In the genomic region with DNA sequence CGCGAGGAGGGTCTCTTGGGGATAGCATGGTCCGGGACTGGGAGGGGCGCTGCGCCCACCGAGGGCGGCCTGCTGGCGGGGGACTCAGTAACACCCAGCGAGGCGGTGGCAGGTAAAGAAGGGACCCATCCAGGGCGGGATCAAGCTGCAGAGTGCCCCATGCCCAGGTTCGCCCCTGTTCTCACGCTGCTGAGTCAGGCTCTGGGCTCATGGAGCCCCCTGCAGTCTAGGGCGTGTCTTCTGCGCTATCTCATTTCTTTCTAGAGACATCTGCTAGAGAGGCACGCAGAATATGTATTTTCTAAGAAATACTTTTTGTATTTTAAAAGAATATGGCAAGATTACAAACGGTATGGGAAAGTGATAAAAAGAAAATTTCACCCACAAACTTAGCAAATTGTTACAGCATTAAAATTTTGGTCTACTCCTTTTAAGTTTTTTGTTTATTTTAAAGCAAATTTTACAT, we compare ENCODE assay signal across 9 cellular contexts. TPM values are rescaled to one million over a fixed set of nuclear protein-coding genes. Genes with fewer than 3 reads are reported as not detected.
DNase-seq lines count a peak whose midpoint lies in the region; ATAC-seq, FAIRE-seq and TF ChIP-seq lines count a peak whose summit lies in the region.
"Had no signal": no experiment of that assay in that cellular context is flagged by ENCODE, and none has a peak within 500 bp of the region (broad histone marks: within the 10 kb centered on the region; RNA-seq: fewer than 3 reads in every experiment).

No MANE protein-coding gene starts in this region.

- peak overlapping the region; percentile 48 to 70 for H3K9ac ChIP-seq in mucosa of rectum (ENCODE audit: low read depth in 1 of 2, low read length in 2 of 2)

- H3K36me3 ChIP-seq in Caco-2 (ENCODE audit: control insufficient read depth, insufficient read depth, low read length): no peaks in the 10 kb centered on the region
- H3K36me3 ChIP-seq in mucosa of rectum (ENCODE audit: control insufficient read depth in 2 of 2, insufficient read depth in 2 of 2, low read length in 2 of 2): no peaks in the 10 kb centered on the region

- peak overlapping the region; percentile 61 for H3K4me3 Mint-ChIP-seq in Caco-2 (ENCODE audit: unreplicated experiment)

- POLR2A ChIA-PET in Caco-2 (lab: Charles Lee): no interaction called here

- H3K9me3 Mint-ChIP-seq in Caco-2 (ENCODE audit: unreplicated experiment): no peaks in the 10 kb centered on the region

- no peaks in the 10 kb centered on the region for H3K9me3 ChIP-seq in Caco-2
- H3K9me3 ChIP-seq in mucosa of rectum (ENCODE audit: control insufficient read depth in 2 of 2, low read length in 2 of 2): no peaks in the 10 kb centered on the region

- H3K27ac ChIP-seq in HL-60 (replicated peaks) (peak overlapping the region; percentile 76), mucosa of rectum (ENCODE audit: low read depth in 2 of 2, low read length in 2 of 2) (peak overlapping the region; percentile 61 to 64)

- FAIRE-seq in endometrium (lab: Jason Lieb, UNC) (peak; percentile 8), HTR-8/SVneo (lab: Jason Lieb, UNC) (no peak)

- H3K4me1 ChIP-seq in Caco-2: peaks cover 6% of the 10 kb centered on the region; the same call in 1 of the 2 replicates
- H3K4me1 ChIP-seq in mucosa of rectum (ENCODE audit: control insufficient read depth in 2 of 2, insufficient read depth in 2 of 2, low read length in 2 of 2): peaks cover 4 to 12% of the 10 kb centered on the region in 2 donors

- no peak overlapping the region for H3K27ac Mint-ChIP-seq in Caco-2 (ENCODE audit: unreplicated experiment)

- ATAC-seq in GM19324 (IDR thresholded peaks at IDR 0.05; ENCODE audit: low FRiP score, unreplicated experiment): peak; percentile 66

- H3K4me3 ChIP-seq in Caco-2 (ENCODE audit: low read depth, low read length) (peak overlapping the region; percentile 11), HL-60 (replicated peaks; ENCODE audit: insufficient read depth, low read length) (peak overlapping the region; percentile 66), mucosa of rectum (ENCODE audit: low read length in 2 of 2) (peak overlapping the region; percentile 68 to 73)

- H3K4me1 Mint-ChIP-seq in Caco-2 (ENCODE audit: low read depth, unreplicated experiment): peaks cover 6% of the 10 kb centered on the region

- intact Hi-C loops in Caco-2 (cut with micrococcal nuclease; ENCODE audit: unreplicated experiment): no loop called here

- H3K27me3 ChIP-seq in Caco-2 (replicated peaks; ENCODE audit: control insufficient read depth, insufficient read depth, low read length) (no peaks in the 10 kb centered on the region; the same call in 1 of the 2 replicates), HL-60 (ENCODE audit: insufficient read depth, poor library complexity, severe bottlenecking) (no peaks in the 10 kb centered on the region), mucosa of rectum (ENCODE audit: control insufficient read depth in 2 of 2, insufficient read depth in 2 of 2, low read length in 2 of 2) (peaks cover 0 to 4% of the 10 kb centered on the region in 2 donors)

- H3K27me3 Mint-ChIP-seq in Caco-2 (ENCODE audit: insufficient read depth, unreplicated experiment): peaks cover 26% of the 10 kb centered on the region

- DNase-seq in Caco-2 (peak in 1 of 2 experiments; percentile 12), HL-60 (ENCODE audit: low read depth in 1 of 2, low spot score in 1 of 2) (peak in 1 of 2 experiments; percentile 45), SK-N-DZ (ENCODE audit: low spot score) (peak; percentile 26), dedifferentiated amniotic fluid mesenchymal stem cell (ENCODE audit: extremely low spot score) (no peak), HTR-8/SVneo (ENCODE audit: insufficient read length, low spot score) (no peak)

- no TSS peak for BruUV-seq in Caco-2 (replicated peaks; lab: Mats Ljungman, UMichigan)

- H3K36me3 Mint-ChIP-seq in Caco-2 (ENCODE audit: insufficient read depth, unreplicated experiment): no peaks in the 10 kb centered on the region

- CTCF ChIA-PET in Caco-2 (lab: Charles Lee): no interaction called here

- TF ChIP-seq CTCF in Caco-2 (IDR thresholded peaks at IDR 0.05; ENCODE audit: insufficient read depth in 1 of 2, low read depth in 1 of 2, low read length in 1 of 2, severe bottlenecking in 1 of 2, unreplicated experiment in 1 of 2) (no peak), HL-60 (IDR thresholded peaks at IDR 0.05; ENCODE audit: insufficient read depth, low read length) (no peak)

RNA-seq across cellular contexts. Expression of gene EPDR1, which starts 0.9 kb away (rescaled TPM):
- 0.25 and 0.39 TPM in 2 replicates for total RNA-seq in Caco-2 (2022)
- polyA plus RNA-seq in SK-N-DZ (2014; cell fraction: cytosol; rRNA removed): 0.38 and 0.59 TPM in 2 replicates
- 0.05 and 0.59 TPM in 2 replicates for polyA plus RNA-seq in SK-N-DZ (2014; cell fraction: nucleus; rRNA removed)

RNA-seq across cellular contexts. Expression of gene SFRP4, which starts 4.8 kb away (rescaled TPM):
- not detected in 2 replicates for total RNA-seq in Caco-2 (2022)
- polyA plus RNA-seq in SK-N-DZ (2014; cell fraction: cytosol; rRNA removed): not detected in 2 replicates
- polyA plus RNA-seq in SK-N-DZ (2014; cell fraction: nucleus; rRNA removed): not detected in 2 replicates
- total RNA-seq: activated CD8-positive, alpha-beta memory T cell treated with anti-CD3 and anti-CD28 coated beads for 36 hours had no signal

Comparison
In these comparisons a context has a peak if more than half of its experiments do, and no peak if none do; other contexts are left out.
1. H3K4me3 ChIP-seq: peak in every context shown above with its lines; median percentile 70 in mucosa of rectum; 66 in HL-60; 11 in Caco-2.